ENCODE assay signal across 1 cellular context in the genomic region with DNA sequence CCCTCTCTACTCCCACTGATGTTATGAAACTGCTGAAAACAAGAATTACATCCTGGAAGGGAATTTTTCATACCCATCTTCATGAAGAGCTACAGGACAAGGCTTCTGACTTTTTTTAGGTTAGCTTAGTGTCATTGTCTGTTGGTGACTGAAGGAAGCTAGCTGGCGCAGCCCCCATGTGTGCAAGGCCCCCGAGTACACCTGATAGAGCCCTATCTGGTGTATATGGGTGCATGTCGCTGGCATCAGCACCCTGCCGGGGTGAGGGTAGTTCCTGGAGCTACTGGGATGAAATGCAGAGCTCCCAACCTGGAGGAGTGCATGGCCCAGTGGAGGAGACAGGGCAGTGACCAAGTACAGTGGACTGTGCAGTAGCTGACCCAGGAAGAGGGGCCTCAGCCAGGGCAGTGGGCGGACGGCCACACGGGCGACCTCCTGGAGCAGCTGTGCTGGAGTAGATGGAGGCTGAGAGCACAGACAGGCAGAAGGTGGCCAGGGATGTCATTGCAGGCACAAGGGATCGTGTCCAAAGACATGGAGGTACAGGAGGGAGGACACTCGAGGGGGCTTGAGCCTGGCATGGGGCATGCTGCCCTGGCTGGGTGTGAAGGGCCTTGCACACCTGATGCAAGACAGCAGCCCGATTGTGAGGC.
TF ChIP-seq lines count a peak whose summit lies in the region.

No MANE protein-coding gene starts in this region.

TF ChIP-seq in IMR-90, 13 proteins besides CTCF, POLR2A, EP300 and RAD21:
- TF ChIP-seq SMC3 (IDR thresholded peaks at IDR 0.05; ENCODE audit: low read depth, low read length) (no peak), RCOR1 (IDR thresholded peaks at IDR 0.05; ENCODE audit: insufficient replicate concordance, low read length) (no peak), CHD1 (IDR thresholded peaks at IDR 0.05; ENCODE audit: low read depth, low read length) (no peak), RFX5 (IDR thresholded peaks at IDR 0.05; ENCODE audit: low read depth, low read length) (no peak), MXI1 (IDR thresholded peaks at IDR 0.05; ENCODE audit: borderline replicate concordance, low read depth, low read length) (no peak), MAFK (IDR thresholded peaks at IDR 0.05; ENCODE audit: low read depth, low read length) (no peak)
TF ChIP-seq in IMR-90: peak in this region for 0.
